8 cellular contexts compared by ENCODE assay signal in the genomic region with DNA sequence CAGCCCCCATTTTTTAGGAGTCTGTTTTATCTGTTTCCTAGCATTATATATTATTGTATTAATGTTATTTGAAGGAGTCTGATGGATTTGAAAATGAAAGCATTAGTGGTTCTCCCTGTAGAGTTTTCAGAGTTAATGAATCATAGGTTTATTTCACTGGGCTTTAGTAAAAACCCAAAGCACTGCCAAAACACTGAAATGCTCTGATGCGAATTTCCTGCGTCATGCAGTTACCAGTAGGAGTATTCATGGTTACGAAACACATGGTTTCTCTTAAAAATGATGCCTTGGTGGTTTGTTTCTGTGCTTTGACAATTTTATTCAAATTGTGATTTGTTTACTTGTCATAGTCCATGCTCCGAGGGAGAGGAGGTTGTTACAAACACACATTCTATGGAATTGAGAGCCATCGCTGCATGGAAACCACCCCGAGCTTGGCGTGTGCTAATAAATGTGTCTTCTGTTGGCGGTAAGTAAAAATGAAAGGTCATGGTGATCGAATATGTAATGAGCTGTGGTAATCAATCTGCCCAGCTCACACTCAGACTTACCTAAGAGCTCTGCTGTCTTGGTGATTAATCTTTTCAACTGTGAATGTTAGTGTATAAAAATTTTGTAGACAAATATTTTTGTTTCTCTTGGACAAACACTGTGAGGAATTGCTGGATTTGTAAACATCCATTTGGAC.
DNase-seq lines count a peak whose midpoint lies in the region; ATAC-seq and FAIRE-seq lines count a peak whose summit lies in the region.
"Not testable (repeated sequence)": the region's sequence is repeated elsewhere in the genome, so short reads cannot be mapped to it uniquely, and the experiment has no call there.

No MANE protein-coding gene starts in this region.

- not testable (repeated sequence) for H3K9me3 Mint-ChIP-seq in activated CD4-positive, alpha-beta memory T cell treated with anti-CD3 and anti-CD28 coated beads for 36 hours

- H3K27ac Mint-ChIP-seq in activated CD4-positive, alpha-beta memory T cell treated with anti-CD3 and anti-CD28 coated beads for 36 hours = peak overlapping the region; percentile 64

- DNase-seq in Ammon's horn (ENCODE audit: low spot score) (peak; percentile 34), HS-5 (ENCODE audit: low read depth) (peak; percentile 13), glomerular visceral epithelial cell (ENCODE audit: extremely low spot score) (peak; percentile 38), mucosa of gallbladder (ENCODE audit: low spot score) (peak; percentile 19), superior temporal gyrus (ENCODE audit: extremely low spot score) (peak; percentile 22)
- DNase-seq in activated CD4-positive, alpha-beta memory T cell treated with anti-CD3 and anti-CD28 coated beads for 36 hours = not testable (repeated sequence)

- POLR2A ChIA-PET in activated CD4-positive, alpha-beta memory T cell treated with anti-CD3 and anti-CD28 coated beads for 36 hours (lab: Charles Lee) = not testable (repeated sequence)

- H3K4me1 Mint-ChIP-seq in activated CD4-positive, alpha-beta memory T cell treated with anti-CD3 and anti-CD28 coated beads for 36 hours (ENCODE audit: low read depth) = peaks cover 10% of the 10 kb centered on the region

- H3K4me3 Mint-ChIP-seq in activated CD4-positive, alpha-beta memory T cell treated with anti-CD3 and anti-CD28 coated beads for 36 hours = peak overlapping the region; percentile 31

- CTCF ChIA-PET in activated CD4-positive, alpha-beta memory T cell treated with anti-CD3 and anti-CD28 coated beads for 36 hours (lab: Charles Lee) = not testable (repeated sequence)

- intact Hi-C loops in activated CD4-positive, alpha-beta memory T cell treated with anti-CD3 and anti-CD28 coated beads for 36 hours (cut with micrococcal nuclease) = not testable (repeated sequence)

- peak; percentile 72 for ATAC-seq in GM19351 (IDR thresholded peaks at IDR 0.05; ENCODE audit: unreplicated experiment)

- peaks cover 45% of the 10 kb centered on the region for H3K36me3 Mint-ChIP-seq in activated CD4-positive, alpha-beta memory T cell treated with anti-CD3 and anti-CD28 coated beads for 36 hours

- H3K27me3 Mint-ChIP-seq in activated CD4-positive, alpha-beta memory T cell treated with anti-CD3 and anti-CD28 coated beads for 36 hours = not testable (repeated sequence)

- peak; percentile 5 for FAIRE-seq in colon (lab: Jason Lieb, UNC)
